ENCODE assay signal across 2 cellular contexts in genomic region chr6:117489003-117489402, GRCh38.
TF ChIP-seq lines count a peak whose summit lies in the region.

No MANE protein-coding gene starts in this region.

TF ChIP-seq in SK-N-SH, 30 proteins besides CTCF, POLR2A, EP300 and RAD21 (continued from another document):
- TF ChIP-seq, protein P1, sequence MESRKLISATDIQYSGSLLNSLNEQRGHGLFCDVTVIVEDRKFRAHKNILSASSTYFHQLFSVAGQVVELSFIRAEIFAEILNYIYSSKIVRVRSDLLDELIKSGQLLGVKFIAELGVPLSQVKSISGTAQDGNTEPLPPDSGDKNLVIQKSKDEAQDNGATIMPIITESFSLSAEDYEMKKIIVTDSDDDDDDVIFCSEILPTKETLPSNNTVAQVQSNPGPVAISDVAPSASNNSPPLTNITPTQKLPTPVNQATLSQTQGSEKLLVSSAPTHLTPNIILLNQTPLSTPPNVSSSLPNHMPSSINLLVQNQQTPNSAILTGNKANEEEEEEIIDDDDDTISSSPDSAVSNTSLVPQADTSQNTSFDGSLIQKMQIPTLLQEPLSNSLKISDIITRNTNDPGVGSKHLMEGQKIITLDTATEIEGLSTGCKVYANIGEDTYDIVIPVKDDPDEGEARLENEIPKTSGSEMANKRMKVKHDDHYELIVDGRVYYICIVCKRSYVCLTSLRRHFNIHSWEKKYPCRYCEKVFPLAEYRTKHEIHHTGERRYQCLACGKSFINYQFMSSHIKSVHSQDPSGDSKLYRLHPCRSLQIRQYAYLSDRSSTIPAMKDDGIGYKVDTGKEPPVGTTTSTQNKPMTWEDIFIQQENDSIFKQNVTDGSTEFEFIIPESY (IDR thresholded peaks at IDR 0.05; ENCODE audit: borderline replicate concordance, low read depth): no peak
- no peak for TF ChIP-seq CHD2 (IDR thresholded peaks at IDR 0.05; ENCODE audit: low read length, partially characterized antibody)
- no peak for TF ChIP-seq JUND (IDR thresholded peaks at IDR 0.05)
- TF ChIP-seq MAX (IDR thresholded peaks at IDR 0.05; ENCODE audit: low read depth): no peak
- no peak for TF ChIP-seq TCF12 (IDR thresholded peaks at IDR 0.05)
- no peak for TF ChIP-seq GABPA (IDR thresholded peaks at IDR 0.05; ENCODE audit: low read depth)
- no peak for TF ChIP-seq RFX5 (IDR thresholded peaks at IDR 0.05; ENCODE audit: low read length)
- no peak for TF ChIP-seq YY1 (IDR thresholded peaks at IDR 0.05; ENCODE audit: low read depth)
- TF ChIP-seq FOXM1 (IDR thresholded peaks at IDR 0.05; ENCODE audit: low read depth): no peak
- TF ChIP-seq ELF1 (IDR thresholded peaks at IDR 0.05): no peak
- no peak for TF ChIP-seq RXRA (IDR thresholded peaks at IDR 0.05; ENCODE audit: borderline replicate concordance, low read depth)
- no peak for TF ChIP-seq EZH2phosphoT487 (IDR thresholded peaks at IDR 0.05; ENCODE audit: borderline replicate concordance, low read depth)
- no peak for TF ChIP-seq TAF1 (IDR thresholded peaks at IDR 0.05; ENCODE audit: borderline replicate concordance, low read depth, low read length)
- no peak for TF ChIP-seq REST (IDR thresholded peaks at IDR 0.05; ENCODE audit: low read depth, low read length)
- TF ChIP-seq, protein P2, sequence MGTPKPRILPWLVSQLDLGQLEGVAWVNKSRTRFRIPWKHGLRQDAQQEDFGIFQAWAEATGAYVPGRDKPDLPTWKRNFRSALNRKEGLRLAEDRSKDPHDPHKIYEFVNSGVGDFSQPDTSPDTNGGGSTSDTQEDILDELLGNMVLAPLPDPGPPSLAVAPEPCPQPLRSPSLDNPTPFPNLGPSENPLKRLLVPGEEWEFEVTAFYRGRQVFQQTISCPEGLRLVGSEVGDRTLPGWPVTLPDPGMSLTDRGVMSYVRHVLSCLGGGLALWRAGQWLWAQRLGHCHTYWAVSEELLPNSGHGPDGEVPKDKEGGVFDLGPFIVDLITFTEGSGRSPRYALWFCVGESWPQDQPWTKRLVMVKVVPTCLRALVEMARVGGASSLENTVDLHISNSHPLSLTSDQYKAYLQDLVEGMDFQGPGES (IDR thresholded peaks at IDR 0.05; ENCODE audit: low read depth, low read length): no peak

TF ChIP-seq in SK-N-SH treated with all-trans-retinoic acid at 6 μM for 48 hours, 23 proteins besides CTCF, POLR2A, EP300 and RAD21 (continued from another document):
- TF ChIP-seq ZNF565 (CRISPR knock-in tag; conservative IDR thresholded peaks at IDR 0.05; ENCODE audit: low read depth) (no peak), RARB (CRISPR knock-in tag; IDR thresholded peaks at IDR 0.05) (no peak), GLIS3 (CRISPR knock-in tag; IDR thresholded peaks at IDR 0.05) (no peak), ARNTL (CRISPR knock-in tag; IDR thresholded peaks at IDR 0.05; ENCODE audit: borderline replicate concordance, low read depth) (no peak), SNAI2 (CRISPR knock-in tag; IDR thresholded peaks at IDR 0.05) (no peak), ZC3H10 (CRISPR knock-in tag; IDR thresholded peaks at IDR 0.05) (no peak), TCF4 (CRISPR knock-in tag; IDR thresholded peaks at IDR 0.05; ENCODE audit: borderline replicate concordance) (no peak), OSR1 (CRISPR knock-in tag; IDR thresholded peaks at IDR 0.05) (no peak), ESRRG (CRISPR knock-in tag; IDR thresholded peaks at IDR 0.05) (no peak)
- TF ChIP-seq, protein P3, sequence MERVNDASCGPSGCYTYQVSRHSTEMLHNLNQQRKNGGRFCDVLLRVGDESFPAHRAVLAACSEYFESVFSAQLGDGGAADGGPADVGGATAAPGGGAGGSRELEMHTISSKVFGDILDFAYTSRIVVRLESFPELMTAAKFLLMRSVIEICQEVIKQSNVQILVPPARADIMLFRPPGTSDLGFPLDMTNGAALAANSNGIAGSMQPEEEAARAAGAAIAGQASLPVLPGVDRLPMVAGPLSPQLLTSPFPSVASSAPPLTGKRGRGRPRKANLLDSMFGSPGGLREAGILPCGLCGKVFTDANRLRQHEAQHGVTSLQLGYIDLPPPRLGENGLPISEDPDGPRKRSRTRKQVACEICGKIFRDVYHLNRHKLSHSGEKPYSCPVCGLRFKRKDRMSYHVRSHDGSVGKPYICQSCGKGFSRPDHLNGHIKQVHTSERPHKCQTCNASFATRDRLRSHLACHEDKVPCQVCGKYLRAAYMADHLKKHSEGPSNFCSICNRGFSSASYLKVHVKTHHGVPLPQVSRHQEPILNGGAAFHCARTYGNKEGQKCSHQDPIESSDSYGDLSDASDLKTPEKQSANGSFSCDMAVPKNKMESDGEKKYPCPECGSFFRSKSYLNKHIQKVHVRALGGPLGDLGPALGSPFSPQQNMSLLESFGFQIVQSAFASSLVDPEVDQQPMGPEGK (CRISPR knock-in tag; IDR thresholded peaks at IDR 0.05; ENCODE audit: borderline replicate concordance): no peak
- TF ChIP-seq, protein P4, sequence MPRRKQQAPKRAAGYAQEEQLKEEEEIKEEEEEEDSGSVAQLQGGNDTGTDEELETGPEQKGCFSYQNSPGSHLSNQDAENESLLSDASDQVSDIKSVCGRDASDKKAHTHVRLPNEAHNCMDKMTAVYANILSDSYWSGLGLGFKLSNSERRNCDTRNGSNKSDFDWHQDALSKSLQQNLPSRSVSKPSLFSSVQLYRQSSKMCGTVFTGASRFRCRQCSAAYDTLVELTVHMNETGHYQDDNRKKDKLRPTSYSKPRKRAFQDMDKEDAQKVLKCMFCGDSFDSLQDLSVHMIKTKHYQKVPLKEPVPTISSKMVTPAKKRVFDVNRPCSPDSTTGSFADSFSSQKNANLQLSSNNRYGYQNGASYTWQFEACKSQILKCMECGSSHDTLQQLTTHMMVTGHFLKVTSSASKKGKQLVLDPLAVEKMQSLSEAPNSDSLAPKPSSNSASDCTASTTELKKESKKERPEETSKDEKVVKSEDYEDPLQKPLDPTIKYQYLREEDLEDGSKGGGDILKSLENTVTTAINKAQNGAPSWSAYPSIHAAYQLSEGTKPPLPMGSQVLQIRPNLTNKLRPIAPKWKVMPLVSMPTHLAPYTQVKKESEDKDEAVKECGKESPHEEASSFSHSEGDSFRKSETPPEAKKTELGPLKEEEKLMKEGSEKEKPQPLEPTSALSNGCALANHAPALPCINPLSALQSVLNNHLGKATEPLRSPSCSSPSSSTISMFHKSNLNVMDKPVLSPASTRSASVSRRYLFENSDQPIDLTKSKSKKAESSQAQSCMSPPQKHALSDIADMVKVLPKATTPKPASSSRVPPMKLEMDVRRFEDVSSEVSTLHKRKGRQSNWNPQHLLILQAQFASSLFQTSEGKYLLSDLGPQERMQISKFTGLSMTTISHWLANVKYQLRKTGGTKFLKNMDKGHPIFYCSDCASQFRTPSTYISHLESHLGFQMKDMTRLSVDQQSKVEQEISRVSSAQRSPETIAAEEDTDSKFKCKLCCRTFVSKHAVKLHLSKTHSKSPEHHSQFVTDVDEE (CRISPR knock-in tag; IDR thresholded peaks at IDR 0.05): no peak
